Comparison of ENCODE assay signal across 1 cellular context in the genomic region with DNA sequence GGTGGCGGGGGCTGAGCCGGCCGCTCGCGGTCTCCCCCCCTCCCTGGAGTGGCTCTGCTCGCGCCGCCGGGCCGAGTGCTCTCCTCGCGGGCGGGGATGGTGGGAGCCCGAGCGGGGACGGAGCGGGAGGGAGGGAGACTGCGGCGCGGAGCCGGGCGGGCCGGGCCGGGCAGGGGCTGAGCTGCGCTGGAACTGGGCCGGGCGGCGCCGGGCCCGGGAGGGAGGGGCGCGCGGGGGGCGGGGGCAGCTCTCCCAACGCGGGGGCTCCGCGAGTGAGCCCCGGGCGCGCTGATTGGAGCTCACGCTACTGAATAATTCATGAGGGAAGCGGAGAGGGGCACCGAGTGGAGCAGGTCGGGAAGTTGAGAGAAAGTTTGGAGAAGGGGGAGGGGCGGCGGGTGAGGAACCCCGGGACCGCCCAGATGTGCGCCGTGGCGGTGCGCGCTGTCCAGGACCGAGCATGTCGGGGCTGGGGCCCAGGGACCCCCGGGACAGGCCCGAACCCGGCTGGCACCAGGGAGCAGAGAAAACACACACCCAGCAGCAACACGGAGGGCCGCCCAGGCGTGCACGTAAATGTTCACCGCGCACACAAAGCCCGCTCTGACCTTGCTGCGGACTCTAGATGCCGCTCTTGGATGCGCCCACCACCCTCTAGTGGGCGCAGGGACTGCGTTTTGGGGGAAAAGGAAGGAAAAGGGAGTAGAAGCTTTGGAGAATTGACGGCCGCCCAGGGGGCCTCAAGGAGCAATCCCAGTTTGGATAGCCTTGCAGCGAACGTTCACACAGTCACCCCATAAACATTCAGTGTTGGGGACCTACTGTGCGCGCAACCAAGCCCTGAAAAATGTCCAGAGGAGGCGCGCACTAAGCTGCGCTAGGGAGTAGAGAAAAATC.
TF ChIP-seq lines count a peak whose summit lies in the region.

A gene (minus strand): TSS at position 194 of the 897 bp plus-strand sequence. CDS start 493 bp downstream, outside the sequence.

TF ChIP-seq in K562, 482 proteins besides CTCF, POLR2A, EP300 and RAD21 (continued from another document and continues in another):
- TF ChIP-seq, protein P1, sequence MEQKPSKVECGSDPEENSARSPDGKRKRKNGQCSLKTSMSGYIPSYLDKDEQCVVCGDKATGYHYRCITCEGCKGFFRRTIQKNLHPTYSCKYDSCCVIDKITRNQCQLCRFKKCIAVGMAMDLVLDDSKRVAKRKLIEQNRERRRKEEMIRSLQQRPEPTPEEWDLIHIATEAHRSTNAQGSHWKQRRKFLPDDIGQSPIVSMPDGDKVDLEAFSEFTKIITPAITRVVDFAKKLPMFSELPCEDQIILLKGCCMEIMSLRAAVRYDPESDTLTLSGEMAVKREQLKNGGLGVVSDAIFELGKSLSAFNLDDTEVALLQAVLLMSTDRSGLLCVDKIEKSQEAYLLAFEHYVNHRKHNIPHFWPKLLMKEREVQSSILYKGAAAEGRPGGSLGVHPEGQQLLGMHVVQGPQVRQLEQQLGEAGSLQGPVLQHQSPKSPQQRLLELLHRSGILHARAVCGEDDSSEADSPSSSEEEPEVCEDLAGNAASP (IDR thresholded peaks at IDR 0.05), result no peak
- TF ChIP-seq ZNF217 (CRISPR knock-in tag; IDR thresholded peaks at IDR 0.05) (no peak), SAP30 (IDR thresholded peaks at IDR 0.05; ENCODE audit: borderline replicate concordance, insufficient read depth, low read depth, low read length, poor library complexity, severe bottlenecking) (peak; percentile 32), ZNF282 (CRISPR knock-in tag; IDR thresholded peaks at IDR 0.05) (no peak), KAT2B (IDR thresholded peaks at IDR 0.05; ENCODE audit: low read depth, low read length) (no peak), LARP7 (IDR thresholded peaks at IDR 0.05) (no peak; the same call in 1 of the 2 replicates), ZEB2 (IDR thresholded peaks at IDR 0.05) (0 out of 2 replicates have a peak, but pooled peaks have one; percentile 41), POLR2AphosphoS5 (IDR thresholded peaks at IDR 0.05; ENCODE audit: control insufficient read depth, insufficient read depth, low read depth, low read length) (no peak), L3MBTL2 (IDR thresholded peaks at IDR 0.05) (peak; percentile 64), HMGN3 (IDR thresholded peaks at IDR 0.05; ENCODE audit: borderline replicate concordance, extremely low read depth, insufficient read length, low read depth, low read length) (no peak), KDM4B (IDR thresholded peaks at IDR 0.05; ENCODE audit: borderline replicate concordance in 2 of 2, low read depth in 1 of 2) (no peak), PTRF (tag; IDR thresholded peaks at IDR 0.05) (no peak), SNIP1 (IDR thresholded peaks at IDR 0.05; ENCODE audit: low read depth) (no peak), MAFG (tag; conservative IDR thresholded peaks at IDR 0.05) (no peak), ZNF134 (CRISPR knock-in tag; conservative IDR thresholded peaks at IDR 0.05) (no peak), MTA1 (IDR thresholded peaks at IDR 0.05; ENCODE audit: borderline replicate concordance) (peak; percentile 53; the same call in 1 of the 2 replicates), MCM3 (IDR thresholded peaks at IDR 0.05) (no peak), HNRNPLL (IDR thresholded peaks at IDR 0.05; ENCODE audit: low read depth, low read length, poor library complexity, severe bottlenecking) (peak; percentile 87), ZBTB1 (CRISPR knock-in tag; IDR thresholded peaks at IDR 0.05; ENCODE audit: borderline replicate concordance, low read depth) (peak; percentile 69), IRF2 (CRISPR knock-in tag; IDR thresholded peaks at IDR 0.05) (no peak), CBFA2T3 (IDR thresholded peaks at IDR 0.05) (no peak; the same call in 1 of the 2 replicates), SIRT6 (IDR thresholded peaks at IDR 0.05; ENCODE audit: low read depth, low read length) (no peak), PRMT5 (CRISPR knock-in tag; IDR thresholded peaks at IDR 0.05) (no peak), ZNF76 (CRISPR knock-in tag; IDR thresholded peaks at IDR 0.05; ENCODE audit: borderline replicate concordance) (no peak), HMG20B (CRISPR knock-in tag; IDR thresholded peaks at IDR 0.05) (no peak), JUN (IDR thresholded peaks at IDR 0.05; ENCODE audit: borderline replicate concordance, low read depth, low read length) (no peak), JUN (CRISPR knock-in tag; IDR thresholded peaks at IDR 0.05; ENCODE audit: borderline replicate concordance) (no peak), SLC30A9 (CRISPR knock-in tag; IDR thresholded peaks at IDR 0.05) (no peak), RBBP5 (IDR thresholded peaks at IDR 0.05; ENCODE audit: borderline replicate concordance, insufficient read depth, low read length, poor library complexity, severe bottlenecking) (peak; percentile 30), TFAM (CRISPR knock-in tag; conservative IDR thresholded peaks at IDR 0.05) (no peak), OTX1 (CRISPR knock-in tag; IDR thresholded peaks at IDR 0.05) (peak; percentile 54; the same call in 1 of the 2 replicates), NUFIP1 (IDR thresholded peaks at IDR 0.05; ENCODE audit: partially characterized antibody) (no peak)
- TF ChIP-seq, protein P2, sequence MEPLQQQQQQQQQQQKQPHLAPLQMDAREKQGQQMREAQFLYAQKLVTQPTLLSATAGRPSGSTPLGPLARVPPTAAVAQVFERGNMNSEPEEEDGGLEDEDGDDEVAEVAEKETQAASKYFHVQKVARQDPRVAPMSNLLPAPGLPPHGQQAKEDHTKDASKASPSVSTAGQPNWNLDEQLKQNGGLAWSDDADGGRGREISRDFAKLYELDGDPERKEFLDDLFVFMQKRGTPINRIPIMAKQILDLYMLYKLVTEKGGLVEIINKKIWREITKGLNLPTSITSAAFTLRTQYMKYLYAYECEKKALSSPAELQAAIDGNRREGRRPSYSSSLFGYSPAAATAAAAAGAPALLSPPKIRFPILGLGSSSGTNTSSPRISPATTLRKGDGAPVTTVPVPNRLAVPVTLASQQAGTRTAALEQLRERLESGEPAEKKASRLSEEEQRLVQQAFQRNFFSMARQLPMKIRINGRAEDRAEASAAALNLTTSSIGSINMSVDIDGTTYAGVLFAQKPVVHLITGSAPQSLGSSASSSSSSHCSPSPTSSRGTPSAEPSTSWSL (CRISPR knock-in tag; IDR thresholded peaks at IDR 0.05; ENCODE audit: borderline replicate concordance), result no peak
- TF ChIP-seq, protein P3, sequence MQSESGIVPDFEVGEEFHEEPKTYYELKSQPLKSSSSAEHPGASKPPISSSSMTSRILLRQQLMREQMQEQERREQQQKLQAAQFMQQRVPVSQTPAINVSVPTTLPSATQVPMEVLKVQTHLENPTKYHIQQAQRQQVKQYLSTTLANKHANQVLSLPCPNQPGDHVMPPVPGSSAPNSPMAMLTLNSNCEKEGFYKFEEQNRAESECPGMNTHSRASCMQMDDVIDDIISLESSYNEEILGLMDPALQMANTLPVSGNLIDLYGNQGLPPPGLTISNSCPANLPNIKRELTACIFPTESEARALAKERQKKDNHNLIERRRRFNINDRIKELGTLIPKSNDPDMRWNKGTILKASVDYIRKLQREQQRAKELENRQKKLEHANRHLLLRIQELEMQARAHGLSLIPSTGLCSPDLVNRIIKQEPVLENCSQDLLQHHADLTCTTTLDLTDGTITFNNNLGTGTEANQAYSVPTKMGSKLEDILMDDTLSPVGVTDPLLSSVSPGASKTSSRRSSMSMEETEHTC (IDR thresholded peaks at IDR 0.05), result no peak
- TF ChIP-seq, protein P4, sequence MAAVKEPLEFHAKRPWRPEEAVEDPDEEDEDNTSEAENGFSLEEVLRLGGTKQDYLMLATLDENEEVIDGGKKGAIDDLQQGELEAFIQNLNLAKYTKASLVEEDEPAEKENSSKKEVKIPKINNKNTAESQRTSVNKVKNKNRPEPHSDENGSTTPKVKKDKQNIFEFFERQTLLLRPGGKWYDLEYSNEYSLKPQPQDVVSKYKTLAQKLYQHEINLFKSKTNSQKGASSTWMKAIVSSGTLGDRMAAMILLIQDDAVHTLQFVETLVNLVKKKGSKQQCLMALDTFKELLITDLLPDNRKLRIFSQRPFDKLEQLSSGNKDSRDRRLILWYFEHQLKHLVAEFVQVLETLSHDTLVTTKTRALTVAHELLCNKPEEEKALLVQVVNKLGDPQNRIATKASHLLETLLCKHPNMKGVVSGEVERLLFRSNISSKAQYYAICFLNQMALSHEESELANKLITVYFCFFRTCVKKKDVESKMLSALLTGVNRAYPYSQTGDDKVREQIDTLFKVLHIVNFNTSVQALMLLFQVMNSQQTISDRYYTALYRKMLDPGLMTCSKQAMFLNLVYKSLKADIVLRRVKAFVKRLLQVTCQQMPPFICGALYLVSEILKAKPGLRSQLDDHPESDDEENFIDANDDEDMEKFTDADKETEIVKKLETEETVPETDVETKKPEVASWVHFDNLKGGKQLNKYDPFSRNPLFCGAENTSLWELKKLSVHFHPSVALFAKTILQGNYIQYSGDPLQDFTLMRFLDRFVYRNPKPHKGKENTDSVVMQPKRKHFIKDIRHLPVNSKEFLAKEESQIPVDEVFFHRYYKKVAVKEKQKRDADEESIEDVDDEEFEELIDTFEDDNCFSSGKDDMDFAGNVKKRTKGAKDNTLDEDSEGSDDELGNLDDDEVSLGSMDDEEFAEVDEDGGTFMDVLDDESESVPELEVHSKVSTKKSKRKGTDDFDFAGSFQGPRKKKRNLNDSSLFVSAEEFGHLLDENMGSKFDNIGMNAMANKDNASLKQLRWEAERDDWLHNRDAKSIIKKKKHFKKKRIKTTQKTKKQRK (IDR thresholded peaks at IDR 0.05; ENCODE audit: borderline replicate concordance, low read depth, low read length), result no peak
- TF ChIP-seq, protein P5, sequence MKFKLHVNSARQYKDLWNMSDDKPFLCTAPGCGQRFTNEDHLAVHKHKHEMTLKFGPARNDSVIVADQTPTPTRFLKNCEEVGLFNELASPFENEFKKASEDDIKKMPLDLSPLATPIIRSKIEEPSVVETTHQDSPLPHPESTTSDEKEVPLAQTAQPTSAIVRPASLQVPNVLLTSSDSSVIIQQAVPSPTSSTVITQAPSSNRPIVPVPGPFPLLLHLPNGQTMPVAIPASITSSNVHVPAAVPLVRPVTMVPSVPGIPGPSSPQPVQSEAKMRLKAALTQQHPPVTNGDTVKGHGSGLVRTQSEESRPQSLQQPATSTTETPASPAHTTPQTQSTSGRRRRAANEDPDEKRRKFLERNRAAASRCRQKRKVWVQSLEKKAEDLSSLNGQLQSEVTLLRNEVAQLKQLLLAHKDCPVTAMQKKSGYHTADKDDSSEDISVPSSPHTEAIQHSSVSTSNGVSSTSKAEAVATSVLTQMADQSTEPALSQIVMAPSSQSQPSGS (CRISPR knock-in tag; IDR thresholded peaks at IDR 0.05), result no peak
- TF ChIP-seq, protein P6, sequence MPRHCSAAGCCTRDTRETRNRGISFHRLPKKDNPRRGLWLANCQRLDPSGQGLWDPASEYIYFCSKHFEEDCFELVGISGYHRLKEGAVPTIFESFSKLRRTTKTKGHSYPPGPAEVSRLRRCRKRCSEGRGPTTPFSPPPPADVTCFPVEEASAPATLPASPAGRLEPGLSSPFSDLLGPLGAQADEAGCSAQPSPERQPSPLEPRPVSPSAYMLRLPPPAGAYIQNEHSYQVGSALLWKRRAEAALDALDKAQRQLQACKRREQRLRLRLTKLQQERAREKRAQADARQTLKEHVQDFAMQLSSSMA (CRISPR knock-in tag; IDR thresholded peaks at IDR 0.05), result no peak
- TF ChIP-seq, protein P7, sequence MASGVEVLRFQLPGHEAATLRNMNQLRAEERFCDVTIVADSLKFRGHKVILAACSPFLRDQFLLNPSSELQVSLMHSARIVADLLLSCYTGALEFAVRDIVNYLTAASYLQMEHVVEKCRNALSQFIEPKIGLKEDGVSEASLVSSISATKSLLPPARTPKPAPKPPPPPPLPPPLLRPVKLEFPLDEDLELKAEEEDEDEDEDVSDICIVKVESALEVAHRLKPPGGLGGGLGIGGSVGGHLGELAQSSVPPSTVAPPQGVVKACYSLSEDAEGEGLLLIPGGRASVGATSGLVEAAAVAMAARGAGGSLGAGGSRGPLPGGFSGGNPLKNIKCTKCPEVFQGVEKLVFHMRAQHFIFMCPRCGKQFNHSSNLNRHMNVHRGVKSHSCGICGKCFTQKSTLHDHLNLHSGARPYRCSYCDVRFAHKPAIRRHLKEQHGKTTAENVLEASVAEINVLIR (CRISPR knock-in tag; IDR thresholded peaks at IDR 0.05), result no peak
- TF ChIP-seq, protein P8, sequence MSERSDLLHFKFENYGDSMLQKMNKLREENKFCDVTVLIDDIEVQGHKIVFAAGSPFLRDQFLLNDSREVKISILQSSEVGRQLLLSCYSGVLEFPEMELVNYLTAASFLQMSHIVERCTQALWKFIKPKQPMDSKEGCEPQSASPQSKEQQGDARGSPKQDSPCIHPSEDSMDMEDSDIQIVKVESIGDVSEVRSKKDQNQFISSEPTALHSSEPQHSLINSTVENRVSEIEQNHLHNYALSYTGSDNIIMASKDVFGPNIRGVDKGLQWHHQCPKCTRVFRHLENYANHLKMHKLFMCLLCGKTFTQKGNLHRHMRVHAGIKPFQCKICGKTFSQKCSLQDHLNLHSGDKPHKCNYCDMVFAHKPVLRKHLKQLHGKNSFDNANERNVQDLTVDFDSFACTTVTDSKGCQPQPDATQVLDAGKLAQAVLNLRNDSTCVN (CRISPR knock-in tag; IDR thresholded peaks at IDR 0.05), result no peak
- TF ChIP-seq, protein P9, sequence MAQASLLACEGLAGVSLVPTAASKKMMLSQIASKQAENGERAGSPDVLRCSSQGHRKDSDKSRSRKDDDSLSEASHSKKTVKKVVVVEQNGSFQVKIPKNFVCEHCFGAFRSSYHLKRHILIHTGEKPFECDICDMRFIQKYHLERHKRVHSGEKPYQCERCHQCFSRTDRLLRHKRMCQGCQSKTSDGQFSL (CRISPR knock-in tag; IDR thresholded peaks at IDR 0.05), result 0 out of 2 replicates have a peak, but pooled peaks have one; percentile 52
- TF ChIP-seq, protein P9 (tag; IDR thresholded peaks at IDR 0.05), result no peak
- TF ChIP-seq, protein P10, sequence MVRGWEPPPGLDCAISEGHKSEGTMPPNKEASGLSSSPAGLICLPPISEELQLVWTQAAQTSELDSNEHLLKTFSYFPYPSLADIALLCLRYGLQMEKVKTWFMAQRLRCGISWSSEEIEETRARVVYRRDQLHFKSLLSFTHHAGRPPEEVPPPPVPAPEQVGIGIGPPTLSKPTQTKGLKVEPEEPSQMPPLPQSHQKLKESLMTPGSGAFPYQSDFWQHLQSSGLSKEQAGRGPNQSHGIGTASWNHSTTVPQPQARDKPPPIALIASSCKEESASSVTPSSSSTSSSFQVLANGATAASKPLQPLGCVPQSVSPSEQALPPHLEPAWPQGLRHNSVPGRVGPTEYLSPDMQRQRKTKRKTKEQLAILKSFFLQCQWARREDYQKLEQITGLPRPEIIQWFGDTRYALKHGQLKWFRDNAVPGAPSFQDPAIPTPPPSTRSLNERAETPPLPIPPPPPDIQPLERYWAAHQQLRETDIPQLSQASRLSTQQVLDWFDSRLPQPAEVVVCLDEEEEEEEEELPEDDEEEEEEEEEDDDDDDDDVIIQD (CRISPR knock-in tag; IDR thresholded peaks at IDR 0.05), result no peak
- TF ChIP-seq, protein P11, sequence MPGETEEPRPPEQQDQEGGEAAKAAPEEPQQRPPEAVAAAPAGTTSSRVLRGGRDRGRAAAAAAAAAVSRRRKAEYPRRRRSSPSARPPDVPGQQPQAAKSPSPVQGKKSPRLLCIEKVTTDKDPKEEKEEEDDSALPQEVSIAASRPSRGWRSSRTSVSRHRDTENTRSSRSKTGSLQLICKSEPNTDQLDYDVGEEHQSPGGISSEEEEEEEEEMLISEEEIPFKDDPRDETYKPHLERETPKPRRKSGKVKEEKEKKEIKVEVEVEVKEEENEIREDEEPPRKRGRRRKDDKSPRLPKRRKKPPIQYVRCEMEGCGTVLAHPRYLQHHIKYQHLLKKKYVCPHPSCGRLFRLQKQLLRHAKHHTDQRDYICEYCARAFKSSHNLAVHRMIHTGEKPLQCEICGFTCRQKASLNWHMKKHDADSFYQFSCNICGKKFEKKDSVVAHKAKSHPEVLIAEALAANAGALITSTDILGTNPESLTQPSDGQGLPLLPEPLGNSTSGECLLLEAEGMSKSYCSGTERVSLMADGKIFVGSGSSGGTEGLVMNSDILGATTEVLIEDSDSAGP (CRISPR knock-in tag; IDR thresholded peaks at IDR 0.05), result no peak
